ENCODE assay signal across 10 cellular contexts in genomic region chr7:130394421-130395188, GRCh38. TPM values are rescaled to one million over a fixed set of nuclear protein-coding genes. Genes with fewer than 3 reads are reported as not detected.
DNase-seq lines count a peak whose midpoint lies in the region; ATAC-seq, FAIRE-seq and TF ChIP-seq lines count a peak whose summit lies in the region.
"Had no signal": no experiment of that assay in that cellular context is flagged by ENCODE, and none has a peak within 500 bp of the region (broad histone marks: within the 10 kb centered on the region; RNA-seq: fewer than 3 reads in every experiment).

No MANE protein-coding gene starts in this region.

- no peak for TF ChIP-seq CTCF in K562 (IDR thresholded peaks at IDR 0.05 in 2 of 3, conservative IDR thresholded peaks at IDR 0.05 in 1 of 3; ENCODE audit: insufficient read depth in 2 of 3, low read depth in 1 of 3, low read length in 3 of 3)

- no peak overlapping the region for H3K4me2 ChIP-seq in K562 (ENCODE audit: insufficient read depth, low read length)

- intact Hi-C loops in activated CD4-positive, alpha-beta T cell treated with anti-CD3 and anti-CD28 coated beads for 36 hours (cut with DNase I, micrococcal nuclease), result no loop called here
- intact Hi-C loops in K562 (cut with micrococcal nuclease), result no loop called here

- ATAC-seq in activated CD4-positive, alpha-beta T cell treated with anti-CD3 and anti-CD28 coated beads for 36 hours, result peak; percentile 94
- ATAC-seq in T-helper 17 cell, result peak; percentile 81
- peak; percentile 30; the same call in 2 of the 3 replicates for ATAC-seq in K562
- peak; percentile 36 for ATAC-seq in stimulated activated memory B cell treated with anti-CD40 and anti-IgM and Interleukin-4, amounts not matched to agents 10 μg/mL and 1 μg/mL and 100 μg/mL, for 72 hours

- H3K9ac ChIP-seq in K562 (ENCODE audit: insufficient read depth in 1 of 2, low read depth in 2 of 2, low read length in 2 of 2), result no peak overlapping the region

- no peaks in the 10 kb centered on the region for H3K79me2 ChIP-seq in K562 (ENCODE audit: control insufficient read depth, insufficient read depth, low read length)

- H3K27ac ChIP-seq in K562 (ENCODE audit: extremely low read depth, low read depth, low read length), result no peak overlapping the region
- H3K27ac ChIP-seq: left ventricle myocardium inferior had no signal

- POLR2A ChIA-PET in activated CD4-positive, alpha-beta T cell treated with anti-CD3 and anti-CD28 coated beads for 36 hours (lab: Charles Lee), result no interaction called here
- POLR2A ChIA-PET in K562 (lab: Yijun Ruan, JAX), result interaction anchor here (0.6 to 1.1 kb wide), 2 partner anchors 33 to 1274 kb away, joined by 3 read pairs; no protein-coding TSS in a partner anchor

- CTCF ChIA-PET in activated CD4-positive, alpha-beta T cell treated with anti-CD3 and anti-CD28 coated beads for 36 hours (lab: Charles Lee), result interaction anchor here (0.6 to 1.3 kb wide), 3 partner anchors 18 to 951 kb away, joined by 3 to 4 read pairs (median 3); no protein-coding TSS in a partner anchor
- CTCF ChIA-PET in K562 (lab: Yijun Ruan, JAX; ENCODE audit: low intra/inter-chr PET ratio), result no interaction called here

- no peak for TF ChIP-seq EP300 in K562 (IDR thresholded peaks at IDR 0.05; ENCODE audit: low read length)

- H3K36me3 ChIP-seq in K562 (ENCODE audit: control insufficient read depth, insufficient read depth, low read length), result no peaks in the 10 kb centered on the region

- H3K4me3 ChIP-seq in K562, result no peak overlapping the region
- H3K4me3 ChIP-seq: left ventricle myocardium inferior had no signal

- no peak overlapping the region for H2AFZ ChIP-seq in K562 (ENCODE audit: low read depth, low read length)

- H3K9me3 ChIP-seq in T-helper 17 cell (ENCODE audit: control insufficient read depth, low read length, poor library complexity, severe bottlenecking), result no peaks in the 10 kb centered on the region
- no peaks in the 10 kb centered on the region for H3K9me3 ChIP-seq in K562 (replicated peaks; ENCODE audit: control insufficient read depth, insufficient read depth, low read depth, low read length)
- H3K9me3 ChIP-seq: left ventricle myocardium inferior had no signal

- in situ Hi-C loops in K562 (cut with MboI), result no loop called here

- WGBS in K562 (ENCODE audit: insufficient coverage, low coverage, missing lambda C conversion rate), result 22% methylated on average over 7 of the region's 7 CpGs

- H3K4me1 ChIP-seq in K562 (replicated peaks in 1 of 2; ENCODE audit: control insufficient read depth in 2 of 2, insufficient read depth in 2 of 2, low read length in 2 of 2), result peaks cover 0 to 8% of the 10 kb centered on the region in 2 experiments; a peak in 3 of 5 replicates

- DNase-seq in activated CD4-positive, alpha-beta T cell treated with anti-CD3 and anti-CD28 coated beads for 36 hours, result peak; percentile 40
- DNase-seq in activated CD4-positive, alpha-beta T cell treated with anti-CD3 and anti-CD28 coated beads, Interleukin-2, amount 50 U/mL, for 1 hour, result no peak
- no peak for DNase-seq in T-helper 17 cell
- no peak for DNase-seq in K562 (ENCODE audit: extremely low read depth in 1 of 4, low spot score in 3 of 4)
- no peak for DNase-seq in NCI-H2081 treated with DMSO at 0.1 percent for 48 hours (lab: John Stamatoyannopoulos, UW)
- DNase-seq in DMS114 treated with DMSO at 0.1 percent for 48 hours (lab: John Stamatoyannopoulos, UW; ENCODE audit: unreplicated experiment), result no peak
- no peak for DNase-seq in cerebellar nuclear complex (lab: John Stamatoyannopoulos, UW)
- DNase-seq: left ventricle myocardium inferior had no signal

- H3K27me3 ChIP-seq in K562 (ENCODE audit: control insufficient read depth in 2 of 2, insufficient read depth in 2 of 2, low read length in 2 of 2), result peaks cover 3 to 15% of the 10 kb centered on the region in 2 experiments; a peak in 3 of 5 replicates

- peak overlapping the region; percentile 55 for H3K27ac Mint-ChIP-seq in activated CD4-positive, alpha-beta T cell treated with anti-CD3 and anti-CD28 coated beads for 36 hours
- peak overlapping the region; percentile 68 for H3K27ac Mint-ChIP-seq in T-helper 17 cell
- H3K27ac Mint-ChIP-seq in stimulated activated memory B cell treated with anti-CD40 and anti-IgM and Interleukin-4, amounts not matched to agents 10 μg/mL and 1 μg/mL and 100 μg/mL, for 72 hours, result peak overlapping the region; percentile 15

- no TSS peak for BruUV-seq in K562 (replicated peaks; lab: Mats Ljungman, UMichigan)

- no peak for TF ChIP-seq RAD21 in K562 (CRISPR knock-in tag; conservative IDR thresholded peaks at IDR 0.05 in 1 of 2, IDR thresholded peaks at IDR 0.05 in 1 of 2)

- no peaks in the 10 kb centered on the region for H3K9me3 Mint-ChIP-seq in activated CD4-positive, alpha-beta T cell treated with anti-CD3 and anti-CD28 coated beads for 36 hours (ENCODE audit: low read depth)
- H3K9me3 Mint-ChIP-seq in stimulated activated memory B cell treated with anti-CD40 and anti-IgM and Interleukin-4, amounts not matched to agents 10 μg/mL and 1 μg/mL and 100 μg/mL, for 72 hours, result no peaks in the 10 kb centered on the region

- H3K4me3 Mint-ChIP-seq in activated CD4-positive, alpha-beta T cell treated with anti-CD3 and anti-CD28 coated beads for 36 hours, result no peak overlapping the region
- H3K4me3 Mint-ChIP-seq in T-helper 17 cell, result peak overlapping the region; percentile 31
- no peak overlapping the region for H3K4me3 Mint-ChIP-seq in stimulated activated memory B cell treated with anti-CD40 and anti-IgM and Interleukin-4, amounts not matched to agents 10 μg/mL and 1 μg/mL and 100 μg/mL, for 72 hours

- no peaks in the 10 kb centered on the region for H3K9me1 ChIP-seq in K562 (ENCODE audit: control insufficient read depth, insufficient read depth, low read length)

- no peaks in the 10 kb centered on the region for H4K20me1 ChIP-seq in K562 (replicated peaks; ENCODE audit: control insufficient read depth, insufficient read depth, low read length)

- H3K27me3 Mint-ChIP-seq in activated CD4-positive, alpha-beta T cell treated with anti-CD3 and anti-CD28 coated beads for 36 hours, result no peaks in the 10 kb centered on the region
- H3K27me3 Mint-ChIP-seq in T-helper 17 cell, result no peaks in the 10 kb centered on the region
- no peaks in the 10 kb centered on the region for H3K27me3 Mint-ChIP-seq in stimulated activated memory B cell treated with anti-CD40 and anti-IgM and Interleukin-4, amounts not matched to agents 10 μg/mL and 1 μg/mL and 100 μg/mL, for 72 hours

- peaks cover 10% of the 10 kb centered on the region for H3K36me3 Mint-ChIP-seq in activated CD4-positive, alpha-beta T cell treated with anti-CD3 and anti-CD28 coated beads for 36 hours (ENCODE audit: low read depth)
- H3K36me3 Mint-ChIP-seq in T-helper 17 cell (ENCODE audit: low read depth), result peaks cover 5% of the 10 kb centered on the region
- peaks cover 16% of the 10 kb centered on the region for H3K36me3 Mint-ChIP-seq in stimulated activated memory B cell treated with anti-CD40 and anti-IgM and Interleukin-4, amounts not matched to agents 10 μg/mL and 1 μg/mL and 100 μg/mL, for 72 hours

- peak; percentile 35 for FAIRE-seq in K562 (lab: Jason Lieb, UNC)

- TF ChIP-seq POLR2A in K562 (conservative IDR thresholded peaks at IDR 0.05), result no peak

- peaks cover 25% of the 10 kb centered on the region for H3K4me1 Mint-ChIP-seq in activated CD4-positive, alpha-beta T cell treated with anti-CD3 and anti-CD28 coated beads for 36 hours
- peaks cover 17% of the 10 kb centered on the region for H3K4me1 Mint-ChIP-seq in T-helper 17 cell
- peaks cover 11% of the 10 kb centered on the region for H3K4me1 Mint-ChIP-seq in stimulated activated memory B cell treated with anti-CD40 and anti-IgM and Interleukin-4, amounts not matched to agents 10 μg/mL and 1 μg/mL and 100 μg/mL, for 72 hours

RNA-seq across cellular contexts. Expression of gene CPA1, which starts 14.3 kb away (rescaled TPM):
- total RNA-seq in activated CD4-positive, alpha-beta T cell treated with anti-CD3 and anti-CD28 coated beads for 36 hours, result not detected
- total RNA-seq in T-helper 17 cell, result not detected
- total RNA-seq in K562 (2011; cell fraction: chromatin; rRNA removed; ENCODE audit: low replicate concordance), result not detected in 2 replicates
- not detected in 2 replicates for total RNA-seq in K562 (2011; cell fraction: nucleolus; rRNA removed)
- total RNA-seq in K562 (2011; cell fraction: nucleoplasm; rRNA removed), result not detected in 2 replicates
- not detected in 2 replicates for total RNA-seq in K562 (2014; rRNA removed)
- not detected in 2 replicates for total RNA-seq in K562 (2014; rRNA removed; fragmentation: Illumina TruSeq; extraction: Trizol)
- not detected in 2 replicates for total RNA-seq in K562 (2015; rRNA removed; fragmentation: Illumina TruSeq; extraction: Trizol)
- total RNA-seq in K562 (2021), result 6.5 and 9.7 TPM in 2 replicates
- not detected in 2 replicates for polyA plus RNA-seq in K562 (2011; rRNA removed)
- polyA plus RNA-seq in K562 (2011; cell fraction: cytosol; rRNA removed), result not detected in 2 replicates
- not detected in 2 replicates for polyA plus RNA-seq in K562 (2011; cell fraction: nucleus; rRNA removed)
- polyA plus RNA-seq in K562 (2012), result not detected in 2 replicates
- polyA plus RNA-seq in K562 (2014; fragmentation: Illumina TruSeq; extraction: Trizol), result not detected in 2 replicates
- polyA plus RNA-seq in K562 (2014; fragmentation: Nextera tagmentation; extraction: Ambion mirVana), result not detected
- not detected in 2 replicates for polyA plus RNA-seq in K562 (2014; rRNA removed)
- not detected in 2 replicates for polyA minus RNA-seq in K562 (2011; rRNA and poly(A)+ RNA removed)
- not detected in 2 replicates for polyA minus RNA-seq in K562 (2011; cell fraction: cytosol; rRNA and poly(A)+ RNA removed)
- polyA minus RNA-seq in K562 (2011; cell fraction: nucleus; rRNA and poly(A)+ RNA removed), result not detected in 2 replicates
- total RNA-seq: A673, left ventricle myocardium inferior had no signal

RNA-seq across cellular contexts. Expression of gene CEP41, which starts 46.2 kb away (rescaled TPM):
- 10 to 100 TPM; 19.7 to 21.2 TPM for total RNA-seq in activated CD4-positive, alpha-beta T cell treated with anti-CD3 and anti-CD28 coated beads for 36 hours
- 1 to 10 TPM; 3.2 to 6.0 TPM for total RNA-seq in T-helper 17 cell
- 9.3 and 12.1 TPM in 2 replicates for total RNA-seq in K562 (2011; cell fraction: chromatin; rRNA removed; ENCODE audit: low replicate concordance)
- total RNA-seq in K562 (2011; cell fraction: nucleolus; rRNA removed), result 4.0 and 6.7 TPM in 2 replicates
- total RNA-seq in K562 (2011; cell fraction: nucleoplasm; rRNA removed), result 4.3 and 10.6 TPM in 2 replicates
- 1.5 and 4.2 TPM in 2 replicates for total RNA-seq in K562 (2014; rRNA removed)
- 4.9 and 8.0 TPM in 2 replicates for total RNA-seq in K562 (2014; rRNA removed; fragmentation: Illumina TruSeq; extraction: Trizol)
- total RNA-seq in K562 (2015; rRNA removed; fragmentation: Illumina TruSeq; extraction: Trizol), result 4.6 and 5.0 TPM in 2 replicates
- total RNA-seq in K562 (2021), result 5.6 and 6.4 TPM in 2 replicates
- polyA plus RNA-seq in K562 (2011; rRNA removed), result 4.4 and 9.2 TPM in 2 replicates
- polyA plus RNA-seq in K562 (2011; cell fraction: cytosol; rRNA removed), result 4.7 and 6.3 TPM in 2 replicates
- polyA plus RNA-seq in K562 (2011; cell fraction: nucleus; rRNA removed), result 2.4 and 6.4 TPM in 2 replicates
- polyA plus RNA-seq in K562 (2012), result 5.3 and 9.7 TPM in 2 replicates
- polyA plus RNA-seq in K562 (2014; fragmentation: Illumina TruSeq; extraction: Trizol), result 8.1 and 10.9 TPM in 2 replicates
- polyA plus RNA-seq in K562 (2014; fragmentation: Nextera tagmentation; extraction: Ambion mirVana), result 10 to 100 TPM; 15.3 to 15.5 TPM
- 5.8 and 7.4 TPM in 2 replicates for polyA plus RNA-seq in K562 (2014; rRNA removed)
- 3.2 and 7.7 TPM in 2 replicates for polyA minus RNA-seq in K562 (2011; rRNA and poly(A)+ RNA removed)
- 0.55 and 2.5 TPM in 2 replicates for polyA minus RNA-seq in K562 (2011; cell fraction: cytosol; rRNA and poly(A)+ RNA removed)
- 1.5 and 3.9 TPM in 2 replicates for polyA minus RNA-seq in K562 (2011; cell fraction: nucleus; rRNA and poly(A)+ RNA removed)

RNA-seq across cellular contexts. Expression of gene CPA5, which starts 50.0 kb away (rescaled TPM):
- total RNA-seq in activated CD4-positive, alpha-beta T cell treated with anti-CD3 and anti-CD28 coated beads for 36 hours, result under 1 TPM; 0.39 to 0.56 TPM
- 10 to 100 TPM in 1 of 2 donors, 1 to 10 TPM in 1; 2.5 to 11.5 TPM for total RNA-seq in T-helper 17 cell
- 1.00 TPM in 1 of 2 replicates, not detected in the other for total RNA-seq in K562 (2011; cell fraction: chromatin; rRNA removed; ENCODE audit: low replicate concordance)
- total RNA-seq in K562 (2011; cell fraction: nucleolus; rRNA removed), result 0.33 and 3.7 TPM in 2 replicates
- 0.31 and 0.66 TPM in 2 replicates for total RNA-seq in K562 (2011; cell fraction: nucleoplasm; rRNA removed)
- 0.16 and 0.23 TPM in 2 replicates for total RNA-seq in K562 (2014; rRNA removed)
- 0.29 and 0.91 TPM in 2 replicates for total RNA-seq in K562 (2014; rRNA removed; fragmentation: Illumina TruSeq; extraction: Trizol)
- total RNA-seq in K562 (2015; rRNA removed; fragmentation: Illumina TruSeq; extraction: Trizol), result 0.26 and 0.94 TPM in 2 replicates
- 0.18 and 0.22 TPM in 2 replicates for total RNA-seq in K562 (2021)
- polyA plus RNA-seq in K562 (2011; rRNA removed), result 0.14 and 0.50 TPM in 2 replicates
- 0.07 and 0.19 TPM in 2 replicates for polyA plus RNA-seq in K562 (2011; cell fraction: cytosol; rRNA removed)
- polyA plus RNA-seq in K562 (2011; cell fraction: nucleus; rRNA removed), result 0.29 and 2.2 TPM in 2 replicates
- 0.91 and 6.4 TPM in 2 replicates for polyA plus RNA-seq in K562 (2012)
- polyA plus RNA-seq in K562 (2014; fragmentation: Illumina TruSeq; extraction: Trizol), result 0.24 and 1.00 TPM in 2 replicates
- polyA plus RNA-seq in K562 (2014; fragmentation: Nextera tagmentation; extraction: Ambion mirVana), result 1 to 10 TPM; 1.0 to 2.4 TPM
- 0.11 and 0.13 TPM in 2 replicates for polyA plus RNA-seq in K562 (2014; rRNA removed)
- polyA minus RNA-seq in K562 (2011; rRNA and poly(A)+ RNA removed), result not detected in 2 replicates
- polyA minus RNA-seq in K562 (2011; cell fraction: cytosol; rRNA and poly(A)+ RNA removed), result not detected in 2 replicates
- not detected in 2 replicates for polyA minus RNA-seq in K562 (2011; cell fraction: nucleus; rRNA and poly(A)+ RNA removed)
- total RNA-seq: A673, left ventricle myocardium inferior had no signal

Comparison
In these comparisons a context has a peak if more than half of its experiments do, and no peak if none do; other contexts are left out.
1. ATAC-seq: peak in every context shown above with its lines; median percentile 94 in activated CD4-positive, alpha-beta T cell treated with anti-CD3 and anti-CD28 coated beads for 36 hours; 81 in T-helper 17 cell; 36 in stimulated activated memory B cell treated with anti-CD40 and anti-IgM and Interleukin-4, amounts not matched to agents 10 μg/mL and 1 μg/mL and 100 μg/mL, for 72 hours; 30 in K562.
2. H3K27ac Mint-ChIP-seq: peak in every context shown above with its lines; median percentile 68 in T-helper 17 cell; 55 in activated CD4-positive, alpha-beta T cell treated with anti-CD3 and anti-CD28 coated beads for 36 hours; 15 in stimulated activated memory B cell treated with anti-CD40 and anti-IgM and Interleukin-4, amounts not matched to agents 10 μg/mL and 1 μg/mL and 100 μg/mL, for 72 hours.